8 cellular contexts compared by ENCODE assay signal in the genomic region with DNA sequence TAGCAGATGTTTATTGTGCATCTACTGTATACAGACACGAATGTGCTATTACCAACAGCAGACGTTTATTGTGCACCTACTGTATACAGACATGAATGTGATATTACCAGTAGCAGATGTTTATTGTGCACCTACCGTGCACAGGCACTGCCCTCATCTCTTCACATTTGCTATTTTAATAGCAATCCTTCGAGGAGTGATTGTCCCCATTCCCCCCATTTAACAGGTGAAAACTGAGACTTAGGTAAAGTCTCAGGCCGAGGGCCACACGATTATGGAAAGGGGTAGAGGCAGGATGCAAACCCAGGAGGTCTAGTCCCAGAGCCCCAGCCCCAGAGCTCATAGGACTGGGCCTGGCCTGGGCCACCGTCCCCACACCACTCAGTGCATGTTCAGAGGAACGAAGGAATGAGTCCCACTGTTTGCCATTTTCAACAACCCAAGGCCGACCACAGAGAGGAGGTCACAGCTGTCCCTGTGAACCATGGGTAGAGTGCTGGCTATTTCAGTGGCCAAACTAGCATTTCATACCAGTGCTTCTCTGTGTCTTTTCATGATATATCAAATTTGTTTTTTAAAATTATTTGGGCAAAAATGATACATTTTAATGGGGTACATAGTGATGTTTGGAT.
"Had no signal": no experiment of that assay in that cellular context is flagged by ENCODE, and none has a peak within 500 bp of the region (broad histone marks: within the 10 kb centered on the region; RNA-seq: fewer than 3 reads in every experiment).

No MANE protein-coding gene starts in this region.

- H3K27ac ChIP-seq: KMS-11 had no signal

- FAIRE-seq: H1, H54, HTR-8/SVneo had no signal

- ATAC-seq: GM23338 had no signal

- H3K4me3 ChIP-seq: GM23338 had no signal

- DNase-seq: H9, HCEC 1CT, IMR-90 had no signal
